Comparison of ENCODE assay signal across 25 cellular contexts in the genomic region with DNA sequence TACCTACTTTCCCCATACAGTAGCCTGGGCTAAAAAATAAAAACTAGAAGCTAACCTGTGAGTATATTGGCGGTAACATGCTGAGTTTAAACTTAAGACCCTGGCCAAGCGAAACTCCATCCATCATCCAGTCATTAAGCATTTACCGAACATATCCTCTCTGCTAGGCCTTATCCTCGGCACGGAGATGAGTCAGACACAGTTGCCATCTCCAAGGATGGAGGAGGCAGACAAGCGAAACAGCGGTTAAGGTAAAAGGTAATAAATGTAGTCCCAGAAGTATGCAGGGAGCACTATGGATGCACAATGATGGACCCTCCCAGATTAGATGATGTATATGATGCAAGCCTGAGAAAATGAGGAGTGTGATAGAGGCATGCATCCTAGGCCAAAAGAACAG.
"Had no signal": no experiment of that assay in that cellular context is flagged by ENCODE, and none has a peak within 500 bp of the region (broad histone marks: within the 10 kb centered on the region; RNA-seq: fewer than 3 reads in every experiment).

No MANE protein-coding gene starts in this region.

- DNase-seq: islet precursor cell; left ventricle myocardium inferior; midbrain; mucosa of descending colon; naive thymus-derived CD4-positive, alpha-beta T cell; psoas muscle; right lobe of liver; stimulated activated CD4-positive, alpha-beta T cell treated with anti-CD3 and anti-CD28 coated beads, Interleukin-12 subunit alpha, Interleukin-12 subunit beta, amount 100 ng/mL, for 4 hours; stimulated activated CD4-positive, alpha-beta T cell treated with anti-CD3 and anti-CD28 coated beads, Interleukin-15, amount 100 ng/mL, for 24 hours; stimulated activated CD4-positive, alpha-beta T cell treated with anti-CD3 and anti-CD28 coated beads, Interleukin-2, amount 100 ng/mL, for 24 hours; stimulated activated CD4-positive, alpha-beta T cell treated with anti-CD3 and anti-CD28 coated beads, Interleukin-4, amount 100 ng/mL, for 1 hour; stimulated activated naive B cell treated with anti-CD40 and anti-IgM and Interleukin-4, amounts not matched to agents 10 μg/mL and 1 μg/mL and 100 μg/mL, for 72 hours; stimulated activated naive CD8-positive, alpha-beta T cell treated with anti-CD3 and anti-CD28 coated beads, Interleukin-15, Interleukin-2, amounts not matched to agents 100 U/mL and 50 U/mL, for 24 hours; stomach; testis; thyroid gland; transverse colon; upper lobe of left lung had no signal

- H3K4me3 Mint-ChIP-seq: naive thymus-derived CD4-positive, alpha-beta T cell; natural killer cell treated with Interleukin-12 subunit alpha and Interleukin-12 subunit beta and Interleukin-15 and Interleukin-18, amount 100 ng/mL, for 72 hours; neural crest cell; stimulated activated naive B cell treated with anti-CD40 and anti-IgM and Interleukin-4, amounts not matched to agents 10 μg/mL and 1 μg/mL and 100 μg/mL, for 72 hours had no signal

- H3K27ac ChIP-seq: hepatocyte, left ventricle myocardium inferior, parathyroid adenoma, psoas muscle, right atrium auricular region, right lobe of liver, skin epidermis, stomach, testis, thyroid gland, transverse colon, upper lobe of left lung, vagina had no signal

- H3K36me3 Mint-ChIP-seq: naive thymus-derived CD4-positive, alpha-beta T cell; natural killer cell treated with Interleukin-12 subunit alpha and Interleukin-12 subunit beta and Interleukin-15 and Interleukin-18, amount 100 ng/mL, for 72 hours; stimulated activated naive B cell treated with anti-CD40 and anti-IgM and Interleukin-4, amounts not matched to agents 10 μg/mL and 1 μg/mL and 100 μg/mL, for 72 hours had no signal

- H3K4me1 Mint-ChIP-seq: neural crest cell; stimulated activated naive B cell treated with anti-CD40 and anti-IgM and Interleukin-4, amounts not matched to agents 10 μg/mL and 1 μg/mL and 100 μg/mL, for 72 hours had no signal

- ATAC-seq: mucosa of descending colon; naive thymus-derived CD4-positive, alpha-beta T cell; natural killer cell treated with Interleukin-12 subunit alpha and Interleukin-12 subunit beta and Interleukin-15 and Interleukin-18, amount 100 ng/mL, for 72 hours; right lobe of liver; stimulated activated naive B cell treated with anti-CD40 and anti-IgM and Interleukin-4, amounts not matched to agents 10 μg/mL and 1 μg/mL and 100 μg/mL, for 72 hours; stimulated activated naive CD8-positive, alpha-beta T cell treated with anti-CD3 and anti-CD28 coated beads, Interleukin-15, Interleukin-2, amounts not matched to agents 100 U/mL and 50 U/mL, for 24 hours had no signal

- H3K27ac Mint-ChIP-seq: naive thymus-derived CD4-positive, alpha-beta T cell; natural killer cell treated with Interleukin-12 subunit alpha and Interleukin-12 subunit beta and Interleukin-15 and Interleukin-18, amount 100 ng/mL, for 72 hours; stimulated activated naive B cell treated with anti-CD40 and anti-IgM and Interleukin-4, amounts not matched to agents 10 μg/mL and 1 μg/mL and 100 μg/mL, for 72 hours had no signal

- H3K9me3 Mint-ChIP-seq: stimulated activated naive B cell treated with anti-CD40 and anti-IgM and Interleukin-4, amounts not matched to agents 10 μg/mL and 1 μg/mL and 100 μg/mL, for 72 hours had no signal
